11 cellular contexts compared by ENCODE assay signal in genomic region chr20:7841967-7842301, GRCh38.
DNase-seq lines count a peak whose midpoint lies in the region; ATAC-seq and TF ChIP-seq lines count a peak whose summit lies in the region.
"Had no signal": no experiment of that assay in that cellular context is flagged by ENCODE, and none has a peak within 500 bp of the region (broad histone marks: within the 10 kb centered on the region; RNA-seq: fewer than 3 reads in every experiment).

No MANE protein-coding gene starts in this region.

- H3K4me3 ChIP-seq in RWPE2 (ENCODE audit: severe bottlenecking) (no peak overlapping the region), fibroblast of the aortic adventitia (ENCODE audit: low read depth, low read length) (no peak overlapping the region), MM.1S (ENCODE audit: low read length) (no peak overlapping the region)
- H3K4me3 ChIP-seq in naive thymus-derived CD4-positive, alpha-beta T cell (ENCODE audit: low read length): no peak overlapping the region

- no peak overlapping the region for H3K27ac Mint-ChIP-seq in naive thymus-derived CD4-positive, alpha-beta T cell
- H3K27ac Mint-ChIP-seq: stimulated activated memory B cell treated with anti-CD40 and anti-IgM and Interleukin-4, amounts not matched to agents 10 μg/mL and 1 μg/mL and 100 μg/mL, for 72 hours had no signal

- H3K9me3 ChIP-seq in RWPE2 (ENCODE audit: severe bottlenecking) (no peaks in the 10 kb centered on the region), MM.1S (replicated peaks; ENCODE audit: insufficient read depth, low read length) (no peaks in the 10 kb centered on the region)
- H3K9me3 ChIP-seq in naive thymus-derived CD4-positive, alpha-beta T cell (ENCODE audit: control insufficient read depth in 2 of 3, low read length in 3 of 3): no peaks in the 10 kb centered on the region

- H4K20me1 ChIP-seq in MM.1S (ENCODE audit: insufficient read depth, low read length): no peaks in the 10 kb centered on the region

- no peaks in the 10 kb centered on the region for H3K9me2 ChIP-seq in MM.1S (replicated peaks; ENCODE audit: insufficient read depth, low read length)

- H3K4me2 ChIP-seq in MM.1S (ENCODE audit: low read depth, low read length): no peak overlapping the region

- H3F3A ChIP-seq in MM.1S (ENCODE audit: insufficient read depth, low read length): no peaks in the 10 kb centered on the region

- H3K27me3 ChIP-seq in RWPE2 (ENCODE audit: insufficient read depth, poor library complexity, severe bottlenecking) (no peaks in the 10 kb centered on the region), MM.1S (replicated peaks; ENCODE audit: insufficient read depth, low read length) (no peaks in the 10 kb centered on the region)
- H3K27me3 ChIP-seq in naive thymus-derived CD4-positive, alpha-beta T cell (ENCODE audit: control insufficient read depth in 2 of 2, insufficient read depth in 2 of 2, low read length in 2 of 2): no peaks in the 10 kb centered on the region

- ATAC-seq in RWPE2 (ENCODE audit: low read depth) (peak; percentile 88), GM21423 (IDR thresholded peaks at IDR 0.05; ENCODE audit: unreplicated experiment) (no peak)
- ATAC-seq in naive thymus-derived CD4-positive, alpha-beta T cell: no peak
- ATAC-seq: stimulated activated memory B cell treated with anti-CD40 and anti-IgM and Interleukin-4, amounts not matched to agents 10 μg/mL and 1 μg/mL and 100 μg/mL, for 72 hours had no signal

- intact Hi-C loops in posterior vena cava (cut with DNase I): no loop called here
- intact Hi-C loops in naive thymus-derived CD4-positive, alpha-beta T cell (cut with micrococcal nuclease): no loop called here

- peaks cover 26% of the 10 kb centered on the region for H3K4me1 ChIP-seq in RWPE2 (ENCODE audit: insufficient read depth, poor library complexity, severe bottlenecking)
- no peaks in the 10 kb centered on the region for H3K4me1 ChIP-seq in naive thymus-derived CD4-positive, alpha-beta T cell (ENCODE audit: control insufficient read depth in 2 of 2, insufficient read depth in 2 of 2, low read length in 2 of 2)
- no peaks in the 10 kb centered on the region for H3K4me1 ChIP-seq in MM.1S (ENCODE audit: low read length)
- H3K4me1 ChIP-seq: parathyroid adenoma had no signal

- H3K4me3 Mint-ChIP-seq in naive thymus-derived CD4-positive, alpha-beta T cell: no peak overlapping the region
- H3K4me3 Mint-ChIP-seq: stimulated activated memory B cell treated with anti-CD40 and anti-IgM and Interleukin-4, amounts not matched to agents 10 μg/mL and 1 μg/mL and 100 μg/mL, for 72 hours had no signal

- H3K27ac ChIP-seq in RWPE2 (ENCODE audit: poor library complexity, severe bottlenecking) (peak overlapping the region; percentile 99), MM.1S (ENCODE audit: low read length) (no peak overlapping the region)
- H3K27ac ChIP-seq in naive thymus-derived CD4-positive, alpha-beta T cell (ENCODE audit: low read depth, low read length): no peak overlapping the region
- H3K27ac ChIP-seq: parathyroid adenoma had no signal

- DNase-seq in D341Med (ENCODE audit: low spot score): peak; percentile 70
- peak; percentile 83 for DNase-seq in RWPE2 (ENCODE audit: low spot score)
- peak; percentile 97 for DNase-seq in fibroblast of the aortic adventitia (ENCODE audit: low read depth)
- DNase-seq in posterior vena cava (ENCODE audit: low spot score): peak; percentile 83
- no peak for DNase-seq in NCI-H345 treated with DMSO at 0.1 percent for 48 hours (lab: John Stamatoyannopoulos, UW; ENCODE audit: unreplicated experiment)
- no peak for DNase-seq in naive thymus-derived CD4-positive, alpha-beta T cell
- DNase-seq in MM.1S: no peak
- DNase-seq: NCI-H146 had no signal

- H3K4me1 Mint-ChIP-seq in naive thymus-derived CD4-positive, alpha-beta T cell: no peaks in the 10 kb centered on the region
- H3K4me1 Mint-ChIP-seq: stimulated activated memory B cell treated with anti-CD40 and anti-IgM and Interleukin-4, amounts not matched to agents 10 μg/mL and 1 μg/mL and 100 μg/mL, for 72 hours had no signal

- H3K79me2 ChIP-seq in MM.1S (ENCODE audit: low read length): no peaks in the 10 kb centered on the region
- H3K79me2 ChIP-seq: parathyroid adenoma had no signal

- peaks cover 0 to 7% (median 0%) of the 10 kb centered on the region in 11 donors for H3K9me3 Mint-ChIP-seq in naive thymus-derived CD4-positive, alpha-beta T cell
- H3K9me3 Mint-ChIP-seq: stimulated activated memory B cell treated with anti-CD40 and anti-IgM and Interleukin-4, amounts not matched to agents 10 μg/mL and 1 μg/mL and 100 μg/mL, for 72 hours had no signal

- H3K36me3 ChIP-seq in RWPE2 (ENCODE audit: low read depth) (no peaks in the 10 kb centered on the region), MM.1S (replicated peaks; ENCODE audit: insufficient read depth, low read length) (no peaks in the 10 kb centered on the region)
- no peaks in the 10 kb centered on the region for H3K36me3 ChIP-seq in naive thymus-derived CD4-positive, alpha-beta T cell (ENCODE audit: control insufficient read depth in 2 of 3, insufficient read depth in 3 of 3, low read length in 3 of 3)

- H3K9ac ChIP-seq in MM.1S (ENCODE audit: low read length): no peak overlapping the region
- H3K9ac ChIP-seq: parathyroid adenoma had no signal

- no peak overlapping the region for H2AFZ ChIP-seq in MM.1S (ENCODE audit: low read length)
- H2AFZ ChIP-seq: parathyroid adenoma had no signal

- no peaks in the 10 kb centered on the region for H3K36me3 Mint-ChIP-seq in naive thymus-derived CD4-positive, alpha-beta T cell
- H3K36me3 Mint-ChIP-seq: stimulated activated memory B cell treated with anti-CD40 and anti-IgM and Interleukin-4, amounts not matched to agents 10 μg/mL and 1 μg/mL and 100 μg/mL, for 72 hours had no signal

- POLR2A ChIA-PET in naive thymus-derived CD4-positive, alpha-beta T cell (lab: Charles Lee): no interaction called here

- CTCF ChIA-PET in naive thymus-derived CD4-positive, alpha-beta T cell (lab: Charles Lee): no interaction called here

- peaks cover 0 to 18% (median 8%) of the 10 kb centered on the region in 5 donors for H3K27me3 Mint-ChIP-seq in naive thymus-derived CD4-positive, alpha-beta T cell
- H3K27me3 Mint-ChIP-seq: stimulated activated memory B cell treated with anti-CD40 and anti-IgM and Interleukin-4, amounts not matched to agents 10 μg/mL and 1 μg/mL and 100 μg/mL, for 72 hours had no signal

- no peak for TF ChIP-seq CTCF in RWPE2 (IDR thresholded peaks at IDR 0.05; ENCODE audit: poor library complexity, severe bottlenecking)
- no peak for TF ChIP-seq CTCF in fibroblast of the aortic adventitia (IDR thresholded peaks at IDR 0.05; ENCODE audit: insufficient read depth, low read length)
- TF ChIP-seq CTCF in MM.1S (IDR thresholded peaks at IDR 0.05; ENCODE audit: low read length): no peak

Comparison
In these comparisons a context has a peak if more than half of its experiments do, and no peak if none do; other contexts are left out.
1. DNase-seq: peak in D341Med (single experiment), RWPE2 (single experiment), fibroblast of the aortic adventitia (single experiment) and posterior vena cava (single experiment); none in NCI-H345 treated with DMSO at 0.1 percent for 48 hours (single experiment), naive thymus-derived CD4-positive, alpha-beta T cell (0 of 9) and MM.1S (single experiment).